Comparison of ENCODE assay signal across 23 cellular contexts in the genomic region with DNA sequence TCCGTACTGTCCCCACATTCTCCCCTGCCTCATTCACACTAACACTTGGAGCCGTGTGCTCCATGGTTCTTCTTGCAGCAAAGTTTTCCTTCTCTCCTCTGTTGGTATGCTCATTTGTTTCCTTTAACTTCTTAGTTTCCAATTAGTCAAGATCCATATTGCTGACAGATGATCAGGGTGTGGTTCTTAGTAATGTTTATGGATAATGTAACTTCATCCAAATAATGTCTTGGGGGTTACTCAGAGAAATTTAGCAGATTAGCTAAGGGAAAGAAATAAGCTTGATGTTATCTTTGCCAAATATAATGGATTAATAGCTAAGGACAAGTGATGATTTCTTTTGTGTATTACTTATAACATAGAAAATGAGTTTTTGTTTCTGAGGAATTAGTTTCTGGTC.
DNase-seq lines count a peak whose midpoint lies in the region; ATAC-seq, FAIRE-seq and TF ChIP-seq lines count a peak whose summit lies in the region.
"Had no signal": no experiment of that assay in that cellular context is flagged by ENCODE, and none has a peak within 500 bp of the region (broad histone marks: within the 10 kb centered on the region; RNA-seq: fewer than 3 reads in every experiment).

No MANE protein-coding gene starts in this region.

- no peaks in the 10 kb centered on the region for H3K36me3 Mint-ChIP-seq in osteocyte (ENCODE audit: unreplicated experiment)
- H3K36me3 Mint-ChIP-seq in activated naive CD8-positive, alpha-beta T cell treated with anti-CD3 and anti-CD28 coated beads for 36 hours = no peaks in the 10 kb centered on the region
- H3K36me3 Mint-ChIP-seq: CD4-positive, CD25-positive, alpha-beta regulatory T cell; IgD-negative memory B cell had no signal

- no peak for FAIRE-seq in small intestine (lab: Jason Lieb, UNC)
- FAIRE-seq: GM19239, HTR-8/SVneo had no signal

- H3K4me2 ChIP-seq in GM23248 (ENCODE audit: unreplicated experiment) = peak overlapping the region; percentile 46
- H3K4me2 ChIP-seq in PC-9 = peak overlapping the region; percentile 35
- H3K4me2 ChIP-seq in fibroblast of lung (ENCODE audit: extremely low read depth, insufficient read depth, low read length) = peak overlapping the region; percentile 11

- peak overlapping the region; percentile 82 for H3K27ac Mint-ChIP-seq in osteocyte (ENCODE audit: unreplicated experiment)
- H3K27ac Mint-ChIP-seq in activated naive CD8-positive, alpha-beta T cell treated with anti-CD3 and anti-CD28 coated beads for 36 hours = no peak overlapping the region
- H3K27ac Mint-ChIP-seq: B cell; CD4-positive, CD25-positive, alpha-beta regulatory T cell; IgD-negative memory B cell had no signal

- H3F3A ChIP-seq in GM23248 (ENCODE audit: insufficient read depth) = peaks cover 24% of the 10 kb centered on the region
- H3F3A ChIP-seq in PC-9 (ENCODE audit: insufficient read depth, low read depth) = peaks cover 58% of the 10 kb centered on the region

- H3K79me2 ChIP-seq in GM23248 (ENCODE audit: insufficient read depth) = no peaks in the 10 kb centered on the region
- no peaks in the 10 kb centered on the region for H3K79me2 ChIP-seq in PC-9 (ENCODE audit: low read depth)
- no peaks in the 10 kb centered on the region for H3K79me2 ChIP-seq in fibroblast of lung (ENCODE audit: control insufficient read depth, insufficient read depth, low read length)

- H3K27ac ChIP-seq in GM23248 = peak overlapping the region; percentile 51; the same call in 1 of the 2 replicates
- peak overlapping the region; percentile 86 for H3K27ac ChIP-seq in PC-9
- no peak overlapping the region for H3K27ac ChIP-seq in fibroblast of lung (ENCODE audit: insufficient read depth, low read length)
- no peak overlapping the region for H3K27ac ChIP-seq in small intestine (ENCODE audit: low read depth in 1 of 2, low read length in 1 of 2)

- ATAC-seq in HG03378 (IDR thresholded peaks at IDR 0.05; ENCODE audit: unreplicated experiment) = no peak
- ATAC-seq in activated CD4-positive, CD25-positive, alpha-beta regulatory T cell treated with anti-CD3 and anti-CD28 coated beads, Interleukin-2, amount 50 U/mL, for 24 hours = no peak

- H3K27me3 Mint-ChIP-seq in osteocyte (ENCODE audit: unreplicated experiment) = no peaks in the 10 kb centered on the region
- peaks cover 29% of the 10 kb centered on the region for H3K27me3 Mint-ChIP-seq in activated naive CD8-positive, alpha-beta T cell treated with anti-CD3 and anti-CD28 coated beads for 36 hours

- H3K4me1 Mint-ChIP-seq in osteocyte (ENCODE audit: unreplicated experiment) = peaks cover 77% of the 10 kb centered on the region
- peaks cover 23% of the 10 kb centered on the region for H3K4me1 Mint-ChIP-seq in activated naive CD8-positive, alpha-beta T cell treated with anti-CD3 and anti-CD28 coated beads for 36 hours
- H3K4me1 Mint-ChIP-seq: B cell had no signal

- intact Hi-C loops in PC-9 (cut with micrococcal nuclease; ENCODE audit: unreplicated experiment) = loop anchor here (1.0 to 5.0 kb wide), 2 partner anchors 105 to 908 kb away; no protein-coding TSS in a partner anchor

- DNase-seq in GM23248 (peak; percentile 2), PC-9 (no peak), fibroblast of lung (ENCODE audit: low read depth in 2 of 2) (no peak), osteocyte (ENCODE audit: extremely low spot score, unreplicated experiment) (no peak), small intestine (no peak)
- no peak for DNase-seq in activated naive CD8-positive, alpha-beta T cell treated with anti-CD3 and anti-CD28 coated beads for 36 hours
- DNase-seq: CD4-positive, CD25-positive, alpha-beta regulatory T cell; COR-L47; DMS153; GF-D8; Kasumi-1; MM.1S; NCI-H1092 treated with DMSO at 0.1 percent for 48 hours; NCI-H1694; NCI-H2081 treated with DMSO at 0.1 percent for 48 hours; SHP77 treated with DMSO at 0.1 percent for 48 hours had no signal

- H3K9me3 Mint-ChIP-seq in osteocyte (ENCODE audit: unreplicated experiment) = peaks cover 3% of the 10 kb centered on the region
- no peaks in the 10 kb centered on the region for H3K9me3 Mint-ChIP-seq in activated naive CD8-positive, alpha-beta T cell treated with anti-CD3 and anti-CD28 coated beads for 36 hours
- H3K9me3 Mint-ChIP-seq: IgD-negative memory B cell had no signal

- no TSS peak for BruUV-seq in PC-9 (replicated peaks; lab: Mats Ljungman, UMichigan)

- H2AFZ ChIP-seq in GM23248 = no peak overlapping the region; the same call in 1 of the 2 replicates
- no peak overlapping the region for H2AFZ ChIP-seq in PC-9
- H2AFZ ChIP-seq in fibroblast of lung (ENCODE audit: low read length) = no peak overlapping the region

- CTCF ChIA-PET in PC-9 (lab: Charles Lee) = no interaction called here

- H3K36me3 ChIP-seq in GM23248 (ENCODE audit: low read depth) (no peaks in the 10 kb centered on the region), PC-9 (ENCODE audit: low read depth) (peaks cover 3% of the 10 kb centered on the region; the same call in 1 of the 2 replicates), fibroblast of lung (ENCODE audit: control insufficient read depth, insufficient read depth, low read length) (no peaks in the 10 kb centered on the region), small intestine (ENCODE audit: control insufficient read depth in 2 of 2, insufficient read depth in 2 of 2, low read length in 2 of 2) (no peaks in the 10 kb centered on the region)
- H3K36me3 ChIP-seq: HAP-1 had no signal

- H3K27me3 ChIP-seq in GM23248 (replicated peaks; ENCODE audit: insufficient read depth) (no peaks in the 10 kb centered on the region), PC-9 (ENCODE audit: insufficient read depth, low read depth) (no peaks in the 10 kb centered on the region), fibroblast of lung (ENCODE audit: control insufficient read depth, insufficient read depth, low read length) (no peaks in the 10 kb centered on the region), small intestine (ENCODE audit: control insufficient read depth in 2 of 2, insufficient read depth in 2 of 2, low read length in 2 of 2) (no peaks in the 10 kb centered on the region)

- H3K4me3 Mint-ChIP-seq in osteocyte (ENCODE audit: unreplicated experiment) = no peak overlapping the region
- H3K4me3 Mint-ChIP-seq in activated naive CD8-positive, alpha-beta T cell treated with anti-CD3 and anti-CD28 coated beads for 36 hours = no peak overlapping the region
- H3K4me3 Mint-ChIP-seq: B cell; CD4-positive, CD25-positive, alpha-beta regulatory T cell; IgD-negative memory B cell had no signal

- TF ChIP-seq CTCF in PC-9 (conservative IDR thresholded peaks at IDR 0.05) (no peak), fibroblast of lung (conservative IDR thresholded peaks at IDR 0.05 in 1 of 2, IDR thresholded peaks at IDR 0.05 in 1 of 2; ENCODE audit: low read depth in 1 of 2, low read length in 2 of 2) (no peak), osteocyte (IDR thresholded peaks at IDR 0.05) (no peak)

- H3K4me1 ChIP-seq in GM23248 (ENCODE audit: insufficient read depth) (peaks cover 42% of the 10 kb centered on the region), PC-9 (replicated peaks; ENCODE audit: insufficient read depth) (peaks cover 70% of the 10 kb centered on the region), fibroblast of lung (ENCODE audit: control insufficient read depth, extremely low read depth, insufficient read depth, low read length) (peaks cover 21% of the 10 kb centered on the region), small intestine (ENCODE audit: control insufficient read depth in 2 of 2, insufficient read depth in 1 of 2, low read depth in 1 of 2, low read length in 1 of 2) (peaks cover 2 to 3% of the 10 kb centered on the region in 2 donors)

- H3K9ac ChIP-seq in GM23248 (no peak overlapping the region), fibroblast of lung (ENCODE audit: insufficient read depth, low read length) (no peak overlapping the region)

- H3K9me2 ChIP-seq in GM23248 (ENCODE audit: insufficient read depth) (no peaks in the 10 kb centered on the region), PC-9 (ENCODE audit: insufficient read depth) (no peaks in the 10 kb centered on the region)

- no peaks in the 10 kb centered on the region for H3K9me3 ChIP-seq in GM23248 (ENCODE audit: low read depth)
- peaks cover 13% of the 10 kb centered on the region for H3K9me3 ChIP-seq in PC-9 (ENCODE audit: insufficient read depth, low read depth)
- H3K9me3 ChIP-seq in fibroblast of lung (ENCODE audit: control insufficient read depth, insufficient read depth, low read depth, low read length) = no peaks in the 10 kb centered on the region
- no peaks in the 10 kb centered on the region for H3K9me3 ChIP-seq in small intestine (ENCODE audit: control insufficient read depth, low read depth)
- H3K9me3 ChIP-seq: HAP-1 had no signal

- H3K4me3 ChIP-seq in GM23248 (no peak overlapping the region), PC-9 (no peak overlapping the region), fibroblast of lung (replicated peaks in 1 of 4; ENCODE audit: control extremely low read depth in 1 of 4, insufficient read depth in 1 of 4, low read depth in 3 of 4, low read length in 4 of 4) (no peak overlapping the region), small intestine (ENCODE audit: low read depth in 1 of 2, low read length in 2 of 2) (no peak overlapping the region)
- H3K4me3 ChIP-seq: HAP-1 had no signal

- in situ Hi-C loops in GM23248 (cut with MboI) = no loop called here

- POLR2A ChIA-PET in PC-9 (lab: Charles Lee; ENCODE audit: unreplicated experiment) = no interaction called here

- H4K20me1 ChIP-seq in GM23248 (ENCODE audit: insufficient read depth) (no peaks in the 10 kb centered on the region), PC-9 (ENCODE audit: insufficient read depth) (no peaks in the 10 kb centered on the region), fibroblast of lung (ENCODE audit: control insufficient read depth, extremely low read depth, insufficient read depth, low read length) (no peaks in the 10 kb centered on the region)

- WGBS in GM23248 (ENCODE audit: low coverage in 1 of 2, low lambda C conversion rate in 2 of 2, missing lambda C conversion rate in 2 of 2), 2 experiments = 98% methylated on average over 2 of the region's 2 CpGs
- WGBS in small intestine, 3 donors = 81 to 93% (median 89%) methylated on average over 2 of the region's 2 CpGs

Comparison
In these comparisons a context has a peak if more than half of its experiments do, and no peak if none do; other contexts are left out.
1. H3K27ac ChIP-seq: peak in GM23248 (single experiment) and PC-9 (single experiment); none in fibroblast of lung (single experiment) and small intestine (0 of 2).
2. Peak in every context shown above with its lines, with median percentiles within 50 percentile points of each other: H3K4me2 ChIP-seq.